In genomic region chr12:69585189-69586062, GRCh38 we compare ENCODE assay signal across 1 cellular context.
TF ChIP-seq lines count a peak whose summit lies in the region.

Gene CCT2 (plus strand): TSS chr12:69585459. CDS start chr12:69585522, 63 bp downstream.

TF ChIP-seq in K562, 482 proteins besides CTCF, POLR2A, EP300 and RAD21 (continued from another document and continues in another):
- TF ChIP-seq ARID4B (CRISPR knock-in tag; IDR thresholded peaks at IDR 0.05) (peak; percentile 98), NFIX (CRISPR knock-in tag; IDR thresholded peaks at IDR 0.05; ENCODE audit: low read depth) (no peak), GATAD2B (IDR thresholded peaks at IDR 0.05; ENCODE audit: borderline replicate concordance) (no peak), ZNF124 (CRISPR knock-in tag; IDR thresholded peaks at IDR 0.05) (no peak), STAT5B (CRISPR knock-in tag; IDR thresholded peaks at IDR 0.05) (no peak), STAT6 (CRISPR knock-in tag; IDR thresholded peaks at IDR 0.05) (peak; percentile 93; the same call in 1 of the 2 replicates), ZC3H11A (IDR thresholded peaks at IDR 0.05; ENCODE audit: low read depth, low read length) (no peak), ZNF316 (IDR thresholded peaks at IDR 0.05) (peak; percentile 68), LEF1 (IDR thresholded peaks at IDR 0.05) (peak; percentile 36), ZBED1 (IDR thresholded peaks at IDR 0.05) (no peak), SAFB2 (IDR thresholded peaks at IDR 0.05; ENCODE audit: borderline replicate concordance, low read depth, low read length, severe bottlenecking) (no peak), MAFK (IDR thresholded peaks at IDR 0.05; ENCODE audit: low read length) (no peak), PCBP1 (IDR thresholded peaks at IDR 0.05; ENCODE audit: low read depth, low read length, poor library complexity, severe bottlenecking) (peak; percentile 74), ZNF668 (CRISPR knock-in tag; IDR thresholded peaks at IDR 0.05) (no peak), ERF (CRISPR knock-in tag; IDR thresholded peaks at IDR 0.05) (peak; percentile 61; the same call in 1 of the 2 replicates), ATF3 (IDR thresholded peaks at IDR 0.05) (peak; percentile 62), ATF3 (CRISPR knock-in tag; conservative IDR thresholded peaks at IDR 0.05) (peak; percentile 65; the same call in 1 of the 2 replicates), MITF (IDR thresholded peaks at IDR 0.05) (no peak), MAZ (CRISPR knock-in tag; conservative IDR thresholded peaks at IDR 0.05 in 1 of 2, IDR thresholded peaks at IDR 0.05 in 1 of 2) (peak; percentile 80 to 84; a peak in 3 of 4 replicates), ZNF609 (CRISPR knock-in tag; IDR thresholded peaks at IDR 0.05; ENCODE audit: borderline replicate concordance) (peak; percentile 95), DEAF1 (CRISPR knock-in tag; IDR thresholded peaks at IDR 0.05) (no peak), ZBTB34 (CRISPR knock-in tag; IDR thresholded peaks at IDR 0.05) (no peak), ZNF324 (CRISPR knock-in tag; IDR thresholded peaks at IDR 0.05) (no peak), ZBTB8A (IDR thresholded peaks at IDR 0.05; ENCODE audit: partially characterized antibody) (no peak), NR1H2 (CRISPR knock-in tag; IDR thresholded peaks at IDR 0.05) (0 out of 2 replicates have a peak, but pooled peaks have one; percentile 72), MYC (IDR thresholded peaks at IDR 0.05; ENCODE audit: low read depth, low read length) (peak; percentile 100), MYC (CRISPR knock-in tag; IDR thresholded peaks at IDR 0.05; ENCODE audit: borderline replicate concordance, low read depth) (peak; percentile 99), POLR2G (IDR thresholded peaks at IDR 0.05; ENCODE audit: low read depth, low read length) (peak; percentile 97), ZMIZ1 (IDR thresholded peaks at IDR 0.05; ENCODE audit: low read depth in 2 of 2, low read length in 2 of 2) (peak in 1 of 2 experiments; percentile 32; a peak in 1 of 4 replicates), SRSF7 (optimal IDR thresholded peaks at IDR 0.05; ENCODE audit: low read depth, low read length) (no peak), PHTF2 (CRISPR knock-in tag; IDR thresholded peaks at IDR 0.05) (no peak), SIX5 (IDR thresholded peaks at IDR 0.05; ENCODE audit: borderline replicate concordance in 1 of 2, insufficient read depth in 1 of 2, low read depth in 1 of 2, low read length in 2 of 2) (no peak), JUNB (CRISPR knock-in tag; conservative IDR thresholded peaks at IDR 0.05) (no peak), ZBTB2 (IDR thresholded peaks at IDR 0.05) (peak; percentile 64; the same call in 1 of the 2 replicates), ZNF507 (tag; conservative IDR thresholded peaks at IDR 0.05) (no peak), FOXM1 (IDR thresholded peaks at IDR 0.05; ENCODE audit: low read depth) (no peak), FOXM1 (CRISPR knock-in tag; IDR thresholded peaks at IDR 0.05; ENCODE audit: low read depth) (peak; percentile 95)
